16 cellular contexts compared by ENCODE assay signal in the genomic region with DNA sequence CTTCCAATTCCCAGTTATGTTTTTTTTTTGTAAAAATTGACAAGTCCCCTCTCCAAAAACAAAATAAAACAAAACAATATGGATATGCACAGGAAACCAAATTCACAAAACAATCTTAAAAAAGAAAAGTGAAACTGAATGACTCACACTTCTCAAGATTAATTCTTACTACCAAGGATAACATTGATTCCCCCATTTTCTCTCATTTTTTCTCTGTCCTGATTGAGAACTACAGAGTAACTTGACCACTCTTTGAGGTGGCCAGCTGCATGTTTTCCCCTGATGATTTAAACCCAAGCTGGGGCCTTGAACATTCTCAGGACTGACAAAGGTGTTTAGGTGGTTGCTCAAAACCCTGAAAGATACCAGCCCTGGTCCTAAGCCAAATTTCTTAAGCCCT.
A peak's percentile ranks its signal among the peaks of the same experiment; 100 is the strongest.
DNase-seq lines count a peak whose midpoint lies in the region; ATAC-seq lines count a peak whose summit lies in the region.
"Had no signal": no experiment of that assay in that cellular context is flagged by ENCODE, and none has a peak within 500 bp of the region (broad histone marks: within the 10 kb centered on the region; RNA-seq: fewer than 3 reads in every experiment).

No MANE protein-coding gene starts in this region.

- H3K27me3 Mint-ChIP-seq in T-helper 1 cell treated with Interleukin-12 subunit alpha and Interleukin-12 subunit beta and Interleukin-4 antibody, amounts not matched to agents 30 μg/mL and 1 μg/mL, for 36 hours (ENCODE audit: low read depth): no peaks in the 10 kb centered on the region
- peaks cover 9% of the 10 kb centered on the region for H3K27me3 Mint-ChIP-seq in activated naive CD4-positive, alpha-beta T cell treated with anti-CD3 and anti-CD28 coated beads, Interleukin-2, amount 10 ng/mL, durations not matched to agents 7 days and 5 days
- H3K27me3 Mint-ChIP-seq: CD4-positive, alpha-beta T cell had no signal

- H3K9me3 Mint-ChIP-seq in T-helper 1 cell treated with Interleukin-12 subunit alpha and Interleukin-12 subunit beta and Interleukin-4 antibody, amounts not matched to agents 30 μg/mL and 1 μg/mL, for 36 hours: peaks cover 42% of the 10 kb centered on the region
- H3K9me3 Mint-ChIP-seq in activated naive CD4-positive, alpha-beta T cell treated with anti-CD3 and anti-CD28 coated beads, Interleukin-2, amount 10 ng/mL, durations not matched to agents 7 days and 5 days: peaks cover 19% of the 10 kb centered on the region
- H3K9me3 Mint-ChIP-seq: CD4-positive, alpha-beta T cell had no signal

- peaks cover 3% of the 10 kb centered on the region for H3K36me3 Mint-ChIP-seq in T-helper 1 cell treated with Interleukin-12 subunit alpha and Interleukin-12 subunit beta and Interleukin-4 antibody, amounts not matched to agents 30 μg/mL and 1 μg/mL, for 36 hours (ENCODE audit: low read depth)
- peaks cover 13% of the 10 kb centered on the region for H3K36me3 Mint-ChIP-seq in activated naive CD4-positive, alpha-beta T cell treated with anti-CD3 and anti-CD28 coated beads, Interleukin-2, amount 10 ng/mL, durations not matched to agents 7 days and 5 days

- no peak for ATAC-seq in HG02981 (IDR thresholded peaks at IDR 0.05; ENCODE audit: unreplicated experiment)
- ATAC-seq: HCT116 had no signal

- peaks cover 11 to 21% (median 19%) of the 10 kb centered on the region in 10 experiments for H3K4me1 ChIP-seq in BLaER1 treated with 17β-estradiol and CSF1 and Interleukin-3, amounts not matched to agents 10 nM and 100 nM

- no peaks in the 10 kb centered on the region for H4K20me1 ChIP-seq in BLaER1 treated with 17β-estradiol and CSF1 and Interleukin-3, amounts not matched to agents 10 nM and 100 nM

- CTCF ChIA-PET in activated naive CD4-positive, alpha-beta T cell treated with anti-CD3 and anti-CD28 coated beads, Interleukin-2, amount 10 ng/mL, durations not matched to agents 7 days and 5 days (lab: Charles Lee): no interaction called here

- H3K27ac Mint-ChIP-seq in T-helper 1 cell treated with Interleukin-12 subunit alpha and Interleukin-12 subunit beta and Interleukin-4 antibody, amounts not matched to agents 30 μg/mL and 1 μg/mL, for 36 hours: peak overlapping the region; percentile 57
- H3K27ac Mint-ChIP-seq in activated naive CD4-positive, alpha-beta T cell treated with anti-CD3 and anti-CD28 coated beads, Interleukin-2, amount 10 ng/mL, durations not matched to agents 7 days and 5 days: peak overlapping the region; percentile 77
- H3K27ac Mint-ChIP-seq: CD4-positive, alpha-beta T cell had no signal

- peaks cover 13% of the 10 kb centered on the region for H3K4me1 Mint-ChIP-seq in T-helper 1 cell treated with Interleukin-12 subunit alpha and Interleukin-12 subunit beta and Interleukin-4 antibody, amounts not matched to agents 30 μg/mL and 1 μg/mL, for 36 hours (ENCODE audit: low read depth)
- peaks cover 9% of the 10 kb centered on the region for H3K4me1 Mint-ChIP-seq in activated naive CD4-positive, alpha-beta T cell treated with anti-CD3 and anti-CD28 coated beads, Interleukin-2, amount 10 ng/mL, durations not matched to agents 7 days and 5 days

- H3K9me3 ChIP-seq in BLaER1 treated with 17β-estradiol and CSF1 and Interleukin-3, amounts not matched to agents 10 nM and 100 nM (replicated peaks in 1 of 11): peaks cover 23 to 48% (median 33%) of the 10 kb centered on the region in 11 experiments

- H3K36me3 ChIP-seq in BLaER1 treated with 17β-estradiol and CSF1 and Interleukin-3, amounts not matched to agents 10 nM and 100 nM: no peaks in the 10 kb centered on the region

- H3K27me3 ChIP-seq in BLaER1 treated with 17β-estradiol and CSF1 and Interleukin-3, amounts not matched to agents 10 nM and 100 nM: no peaks in the 10 kb centered on the region

- DNase-seq in T-helper 1 cell (no peak), OCI-M1 (lab: John Stamatoyannopoulos, UW) (peak; percentile 60), NCI-H524 (lab: John Stamatoyannopoulos, UW) (no peak)
- DNase-seq in activated naive CD4-positive, alpha-beta T cell treated with anti-CD3 and anti-CD28 coated beads, Interleukin-2, amount 10 ng/mL, durations not matched to agents 7 days and 5 days: no peak
- no peak for DNase-seq in activated naive CD4-positive, alpha-beta T cell treated with anti-CD3 and anti-CD28 coated beads, Interleukin-2, amount 50 U/mL, for 16 hours
- DNase-seq: 8988T; ACHN; C1 segment of cervical spinal cord; Calu3; CD4-positive, alpha-beta T cell; DMS 273 treated with DMSO at 0.1 percent for 48 hours; GM23248 had no signal

- H3K4me3 ChIP-seq in BLaER1 treated with 17β-estradiol and CSF1 and Interleukin-3, amounts not matched to agents 10 nM and 100 nM: no peak overlapping the region
- H3K4me3 ChIP-seq: GM23248 had no signal

- H3K4me2 ChIP-seq in BLaER1 treated with 17β-estradiol and CSF1 and Interleukin-3, amounts not matched to agents 10 nM and 100 nM: peak overlapping the region in 6 of 11 experiments; percentile 4 to 27 (median 18); a peak in 1 of 22 replicates

- H3K9ac ChIP-seq in BLaER1 treated with 17β-estradiol and CSF1 and Interleukin-3, amounts not matched to agents 10 nM and 100 nM: no peak overlapping the region
- H3K9ac ChIP-seq: GM23248 had no signal

- H3K27ac ChIP-seq in BLaER1 treated with 17β-estradiol and CSF1 and Interleukin-3, amounts not matched to agents 10 nM and 100 nM: peak overlapping the region in 4 of 11 experiments; percentile 6 to 26 (median 22); a peak in 2 of 22 replicates
- H3K27ac ChIP-seq: GM23248 had no signal

- H3K4me3 Mint-ChIP-seq in T-helper 1 cell treated with Interleukin-12 subunit alpha and Interleukin-12 subunit beta and Interleukin-4 antibody, amounts not matched to agents 30 μg/mL and 1 μg/mL, for 36 hours: no peak overlapping the region
- H3K4me3 Mint-ChIP-seq in activated naive CD4-positive, alpha-beta T cell treated with anti-CD3 and anti-CD28 coated beads, Interleukin-2, amount 10 ng/mL, durations not matched to agents 7 days and 5 days: no peak overlapping the region
- H3K4me3 Mint-ChIP-seq: CD4-positive, alpha-beta T cell had no signal
